ENCODE assay signal across 9 cellular contexts in genomic region chr20:49630396-49630951, GRCh38.
DNase-seq lines count a peak whose midpoint lies in the region; ATAC-seq, FAIRE-seq and TF ChIP-seq lines count a peak whose summit lies in the region.
"Had no signal": no experiment of that assay in that cellular context is flagged by ENCODE, and none has a peak within 500 bp of the region (broad histone marks: within the 10 kb centered on the region; RNA-seq: fewer than 3 reads in every experiment).

No MANE protein-coding gene starts in this region.

- H4K20me1 ChIP-seq in HepG2 (ENCODE audit: insufficient read depth, low read length) (no peaks in the 10 kb centered on the region), SU-DHL-6 (ENCODE audit: low read depth, low read length) (no peaks in the 10 kb centered on the region)

- peaks cover 94% of the 10 kb centered on the region for H3F3A ChIP-seq in SU-DHL-6 (ENCODE audit: insufficient read depth)

- intact Hi-C loops in HepG2 (cut with micrococcal nuclease; ENCODE audit: unreplicated experiment) (no loop called here), right lobe of liver (cut with DNase I) (no loop called here), posterior vena cava (cut with DNase I) (no loop called here)

- POLR2A ChIA-PET in HepG2 (lab: Yijun Ruan, JAX), result interaction anchor here (0.9 to 2.0 kb wide), 3 partner anchors 47 to 293 kb away, joined by 3 to 6 read pairs (median 4); partner anchors contain the start of gene SLC9A8

- no peak overlapping the region for H3K9ac ChIP-seq in HepG2 (ENCODE audit: insufficient read depth, low read depth, low read length)
- peak overlapping the region; percentile 51 for H3K9ac ChIP-seq in SU-DHL-6 (ENCODE audit: low read length)

- CTCF ChIA-PET in HepG2 (lab: Yijun Ruan, JAX; ENCODE audit: low intra/inter-chr PET ratio, low total read pairs), result no interaction called here

- TF ChIP-seq POLR2A in HepG2 (IDR thresholded peaks at IDR 0.05; ENCODE audit: insufficient read depth in 1 of 2, low read depth in 2 of 2, low read length in 2 of 2), result no peak
- TF ChIP-seq POLR2A in right lobe of liver (IDR thresholded peaks at IDR 0.05), result no peak

- in situ Hi-C loops in HepG2 (cut with HindIII; ENCODE audit: extremely low pct_ligation_motif_present, low pct_unique_long_range_greater_than_20kb), result no loop called here
- in situ Hi-C loops in G401 (cut with HindIII; ENCODE audit: low sequenced_read_pairs), result no loop called here

- no peaks in the 10 kb centered on the region for H3K9me3 ChIP-seq in HepG2 (ENCODE audit: low read length)
- no peaks in the 10 kb centered on the region for H3K9me3 ChIP-seq in right lobe of liver
- peaks cover 8% of the 10 kb centered on the region; the same call in 1 of the 2 replicates for H3K9me3 ChIP-seq in SU-DHL-6 (ENCODE audit: insufficient read depth, low read length)

- H3K4me2 ChIP-seq in HepG2 (ENCODE audit: low read depth, low read length), result peak overlapping the region; percentile 6; the same call in 1 of the 2 replicates
- H3K4me2 ChIP-seq in SU-DHL-6 (ENCODE audit: low read depth, low read length, poor library complexity, severe bottlenecking), result peak overlapping the region; percentile 64

- H3K36me3 ChIP-seq in HepG2 (replicated peaks in 1 of 2; ENCODE audit: control insufficient read depth in 1 of 2, insufficient read depth in 2 of 2, low read length in 2 of 2), result peaks cover 9 to 22% of the 10 kb centered on the region in 2 experiments
- H3K36me3 ChIP-seq in right lobe of liver, result peaks cover 0 to 11% (median 1%) of the 10 kb centered on the region in 4 donors
- H3K36me3 ChIP-seq in SU-DHL-6 (ENCODE audit: low read length), result peaks cover 21% of the 10 kb centered on the region

- H3K4me1 ChIP-seq in HepG2 (ENCODE audit: insufficient read depth, low read length) (peaks cover 43% of the 10 kb centered on the region), right lobe of liver (peaks cover 0 to 20% (median 0%) of the 10 kb centered on the region in 4 donors)

- H2AFZ ChIP-seq in HepG2 (ENCODE audit: low read length) (no peak overlapping the region), SU-DHL-6 (ENCODE audit: low read depth, low read length, severe bottlenecking) (no peak overlapping the region)

- no peaks in the 10 kb centered on the region for H3K79me2 ChIP-seq in HepG2 (ENCODE audit: insufficient read depth, low read length)
- no peaks in the 10 kb centered on the region; the same call in 1 of the 2 replicates for H3K79me2 ChIP-seq in SU-DHL-6 (ENCODE audit: insufficient read depth, low read length)

- H3K9me2 ChIP-seq in SU-DHL-6 (replicated peaks; ENCODE audit: insufficient read depth, low read length), result no peaks in the 10 kb centered on the region

- TF ChIP-seq EP300 in HepG2 (IDR thresholded peaks at IDR 0.05; ENCODE audit: low read depth in 2 of 2, low read length in 2 of 2), result no peak
- no peak for TF ChIP-seq EP300 in HepG2 (CRISPR knock-in tag; IDR thresholded peaks at IDR 0.05; ENCODE audit: borderline replicate concordance)

- H3K4me3 ChIP-seq in HepG2 (replicated peaks in 1 of 3; ENCODE audit: insufficient read depth in 1 of 3, low read depth in 2 of 3, low read length in 3 of 3) (no peak overlapping the region), right lobe of liver (no peak overlapping the region), SU-DHL-6 (ENCODE audit: insufficient read depth, low read length, poor library complexity, severe bottlenecking) (no peak overlapping the region)

- WGBS in HepG2 (ENCODE audit: low lambda C conversion rate), result 79% methylated on average over 10 of the region's 10 CpGs
- 81% methylated on average over 6 of the region's 10 CpGs for WGBS in right lobe of liver (ENCODE audit: insufficient coverage, low coverage, low lambda C conversion rate, missing lambda C conversion rate)

- BruUV-seq in HepG2 (replicated peaks; lab: Mats Ljungman, UMichigan), result no TSS peak

- no peak for FAIRE-seq in HepG2 (lab: Jason Lieb, UNC)

- TF ChIP-seq CTCF in HepG2 (CRISPR knock-in tag; IDR thresholded peaks at IDR 0.05) (no peak), right lobe of liver (IDR thresholded peaks at IDR 0.05) (no peak), SU-DHL-6 (IDR thresholded peaks at IDR 0.05; ENCODE audit: insufficient read depth, low read length, poor library complexity, severe bottlenecking) (no peak)

- H3K27me3 ChIP-seq in HepG2 (ENCODE audit: control insufficient read depth in 1 of 2, insufficient read depth in 2 of 2, low read length in 2 of 2), result no peaks in the 10 kb centered on the region
- H3K27me3 ChIP-seq in right lobe of liver, result no peaks in the 10 kb centered on the region
- H3K27me3 ChIP-seq in SU-DHL-6 (ENCODE audit: low read length), result no peaks in the 10 kb centered on the region

- no peak for TF ChIP-seq RAD21 in HepG2 (CRISPR knock-in tag; IDR thresholded peaks at IDR 0.05)

- ATAC-seq in HepG2, result peak; percentile 20
- ATAC-seq in right lobe of liver, result no peak
- peak; percentile 75 for ATAC-seq in HG02943 (IDR thresholded peaks at IDR 0.05; ENCODE audit: low read depth, unreplicated experiment)
- ATAC-seq: activated CD8-positive, alpha-beta memory T cell treated with anti-CD3 and anti-CD28 coated beads, Interleukin-2, amount 10 ng/mL, durations not matched to agents 7 days and 5 days had no signal

- peak overlapping the region; percentile 32 for H3K27ac ChIP-seq in HepG2 (ENCODE audit: extremely low read length, insufficient read depth, low read length)
- peak overlapping the region in 1 of 3 donors; percentile 61 for H3K27ac ChIP-seq in right lobe of liver
- peak overlapping the region; percentile 97 for H3K27ac ChIP-seq in SU-DHL-6 (ENCODE audit: low read depth, low read length)

- DNase-seq in HepG2 (ENCODE audit: low spot score), result no peak
- DNase-seq in right lobe of liver, result no peak
- DNase-seq in AML-193 (lab: John Stamatoyannopoulos, UW), result no peak
- no peak for DNase-seq in dermis blood vessel endothelial cell
- no peak for DNase-seq in posterior vena cava (ENCODE audit: low spot score)
- DNase-seq in G401 (ENCODE audit: low spot score), result no peak
- DNase-seq: activated CD8-positive, alpha-beta memory T cell treated with anti-CD3 and anti-CD28 coated beads, Interleukin-2, amount 10 ng/mL, durations not matched to agents 7 days and 5 days had no signal

TF ChIP-seq in HepG2, 621 proteins besides CTCF, POLR2A, EP300 and RAD21 (continues in another document):
- TF ChIP-seq, protein P1, sequence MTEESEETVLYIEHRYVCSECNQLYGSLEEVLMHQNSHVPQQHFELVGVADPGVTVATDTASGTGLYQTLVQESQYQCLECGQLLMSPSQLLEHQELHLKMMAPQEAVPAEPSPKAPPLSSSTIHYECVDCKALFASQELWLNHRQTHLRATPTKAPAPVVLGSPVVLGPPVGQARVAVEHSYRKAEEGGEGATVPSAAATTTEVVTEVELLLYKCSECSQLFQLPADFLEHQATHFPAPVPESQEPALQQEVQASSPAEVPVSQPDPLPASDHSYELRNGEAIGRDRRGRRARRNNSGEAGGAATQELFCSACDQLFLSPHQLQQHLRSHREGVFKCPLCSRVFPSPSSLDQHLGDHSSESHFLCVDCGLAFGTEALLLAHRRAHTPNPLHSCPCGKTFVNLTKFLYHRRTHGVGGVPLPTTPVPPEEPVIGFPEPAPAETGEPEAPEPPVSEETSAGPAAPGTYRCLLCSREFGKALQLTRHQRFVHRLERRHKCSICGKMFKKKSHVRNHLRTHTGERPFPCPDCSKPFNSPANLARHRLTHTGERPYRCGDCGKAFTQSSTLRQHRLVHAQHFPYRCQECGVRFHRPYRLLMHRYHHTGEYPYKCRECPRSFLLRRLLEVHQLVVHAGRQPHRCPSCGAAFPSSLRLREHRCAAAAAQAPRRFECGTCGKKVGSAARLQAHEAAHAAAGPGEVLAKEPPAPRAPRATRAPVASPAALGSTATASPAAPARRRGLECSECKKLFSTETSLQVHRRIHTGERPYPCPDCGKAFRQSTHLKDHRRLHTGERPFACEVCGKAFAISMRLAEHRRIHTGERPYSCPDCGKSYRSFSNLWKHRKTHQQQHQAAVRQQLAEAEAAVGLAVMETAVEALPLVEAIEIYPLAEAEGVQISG (CRISPR knock-in tag; IDR thresholded peaks at IDR 0.05), result 0 out of 2 replicates have a peak, but pooled peaks have one; percentile 2
- TF ChIP-seq, protein P2, sequence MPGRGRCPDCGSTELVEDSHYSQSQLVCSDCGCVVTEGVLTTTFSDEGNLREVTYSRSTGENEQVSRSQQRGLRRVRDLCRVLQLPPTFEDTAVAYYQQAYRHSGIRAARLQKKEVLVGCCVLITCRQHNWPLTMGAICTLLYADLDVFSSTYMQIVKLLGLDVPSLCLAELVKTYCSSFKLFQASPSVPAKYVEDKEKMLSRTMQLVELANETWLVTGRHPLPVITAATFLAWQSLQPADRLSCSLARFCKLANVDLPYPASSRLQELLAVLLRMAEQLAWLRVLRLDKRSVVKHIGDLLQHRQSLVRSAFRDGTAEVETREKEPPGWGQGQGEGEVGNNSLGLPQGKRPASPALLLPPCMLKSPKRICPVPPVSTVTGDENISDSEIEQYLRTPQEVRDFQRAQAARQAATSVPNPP (CRISPR knock-in tag; IDR thresholded peaks at IDR 0.05), result no peak
- TF ChIP-seq, protein P3, sequence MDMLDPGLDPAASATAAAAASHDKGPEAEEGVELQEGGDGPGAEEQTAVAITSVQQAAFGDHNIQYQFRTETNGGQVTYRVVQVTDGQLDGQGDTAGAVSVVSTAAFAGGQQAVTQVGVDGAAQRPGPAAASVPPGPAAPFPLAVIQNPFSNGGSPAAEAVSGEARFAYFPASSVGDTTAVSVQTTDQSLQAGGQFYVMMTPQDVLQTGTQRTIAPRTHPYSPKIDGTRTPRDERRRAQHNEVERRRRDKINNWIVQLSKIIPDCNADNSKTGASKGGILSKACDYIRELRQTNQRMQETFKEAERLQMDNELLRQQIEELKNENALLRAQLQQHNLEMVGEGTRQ (IDR thresholded peaks at IDR 0.05; ENCODE audit: low read depth, low read length), result no peak
- TF ChIP-seq, protein P3 (CRISPR knock-in tag; IDR thresholded peaks at IDR 0.05; ENCODE audit: borderline replicate concordance), result no peak
- TF ChIP-seq MAFK (conservative IDR thresholded peaks at IDR 0.05 in 1 of 2, IDR thresholded peaks at IDR 0.05 in 1 of 2; ENCODE audit: low read length in 2 of 2) (peak in 1 of 2 experiments; percentile 56; a peak in 3 of 4 replicates), BORCS8-MEF2B (CRISPR knock-in tag; IDR thresholded peaks at IDR 0.05) (peak; percentile 20; the same call in 1 of the 2 replicates), PAWR (CRISPR knock-in tag; IDR thresholded peaks at IDR 0.05; ENCODE audit: borderline replicate concordance) (no peak), MAFF (IDR thresholded peaks at IDR 0.05; ENCODE audit: low read depth, low read length) (peak; percentile 31), CC2D1A (CRISPR knock-in tag; IDR thresholded peaks at IDR 0.05) (no peak)

Comparison
In these comparisons a context has a peak if more than half of its experiments do, and no peak if none do; other contexts are left out.
1. ATAC-seq: peak in HepG2 (single experiment) and HG02943 (single experiment); none in right lobe of liver (0 of 4).